In the genomic region with DNA sequence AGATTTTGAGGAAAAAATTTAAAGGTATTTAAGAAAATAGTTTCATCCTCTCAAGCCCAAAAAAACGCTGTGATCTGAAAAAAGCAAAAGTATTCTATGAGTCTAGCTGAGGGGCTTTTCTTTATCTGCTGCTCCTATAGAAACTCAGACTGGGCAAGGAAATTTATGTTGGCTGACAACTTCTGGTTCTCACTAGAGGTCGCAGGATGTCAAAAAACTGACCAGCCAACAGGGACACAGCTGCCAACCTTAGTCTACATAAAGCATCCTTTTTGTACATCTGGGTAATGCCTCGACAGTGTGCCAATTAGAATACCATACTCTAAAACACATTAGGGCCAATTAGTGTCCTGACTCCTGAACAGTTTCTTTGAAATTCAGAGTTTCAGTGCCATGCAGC, we compare ENCODE assay signal across 13 cellular contexts. TPM values are rescaled to one million over a fixed set of nuclear protein-coding genes. Genes with fewer than 3 reads are reported as not detected.
DNase-seq lines count a peak whose midpoint lies in the region; TF ChIP-seq lines count a peak whose summit lies in the region.
"Had no signal": no experiment of that assay in that cellular context is flagged by ENCODE, and none has a peak within 500 bp of the region (broad histone marks: within the 10 kb centered on the region; RNA-seq: fewer than 3 reads in every experiment).

No MANE protein-coding gene starts in this region.

- H3K4me3 Mint-ChIP-seq in activated T-helper 1 cell treated with anti-CD3 and anti-CD28 coated beads, Interleukin-12 subunit alpha, Interleukin-12 subunit beta, Interleukin-2, Interleukin-4 antibody, amounts not matched to agents 30 ng/mL and 10 ng/mL and 1 ng/mL, durations not matched to agents 14 hours and 24 hours and 36 hours = no peak overlapping the region
- H3K4me3 Mint-ChIP-seq: natural killer cell treated with Interleukin-12 subunit alpha and Interleukin-12 subunit beta and Interleukin-15 and Interleukin-18, amount 100 ng/mL, for 72 hours had no signal

- peak; percentile 17; the same call in 1 of the 2 replicates for TF ChIP-seq RAD21 in Ishikawa (IDR thresholded peaks at IDR 0.05; ENCODE audit: low read depth)

- H3K4me1 Mint-ChIP-seq in activated T-helper 1 cell treated with anti-CD3 and anti-CD28 coated beads, Interleukin-12 subunit alpha, Interleukin-12 subunit beta, Interleukin-2, Interleukin-4 antibody, amounts not matched to agents 30 ng/mL and 10 ng/mL and 1 ng/mL, durations not matched to agents 14 hours and 24 hours and 36 hours (ENCODE audit: low read depth) = no peaks in the 10 kb centered on the region

- H3K27ac Mint-ChIP-seq in activated T-helper 1 cell treated with anti-CD3 and anti-CD28 coated beads, Interleukin-12 subunit alpha, Interleukin-12 subunit beta, Interleukin-2, Interleukin-4 antibody, amounts not matched to agents 30 ng/mL and 10 ng/mL and 1 ng/mL, durations not matched to agents 14 hours and 24 hours and 36 hours = no peak overlapping the region
- H3K27ac Mint-ChIP-seq: natural killer cell treated with Interleukin-12 subunit alpha and Interleukin-12 subunit beta and Interleukin-15 and Interleukin-18, amount 100 ng/mL, for 72 hours had no signal

- no peaks in the 10 kb centered on the region for H3K9me3 Mint-ChIP-seq in activated T-helper 1 cell treated with anti-CD3 and anti-CD28 coated beads, Interleukin-12 subunit alpha, Interleukin-12 subunit beta, Interleukin-2, Interleukin-4 antibody, amounts not matched to agents 30 ng/mL and 10 ng/mL and 1 ng/mL, durations not matched to agents 14 hours and 24 hours and 36 hours
- H3K9me3 Mint-ChIP-seq: natural killer cell treated with Interleukin-12 subunit alpha and Interleukin-12 subunit beta and Interleukin-15 and Interleukin-18, amount 100 ng/mL, for 72 hours had no signal

- no peak for TF ChIP-seq EP300 in Ishikawa (IDR thresholded peaks at IDR 0.05; ENCODE audit: borderline replicate concordance)

- H3K36me3 Mint-ChIP-seq in activated T-helper 1 cell treated with anti-CD3 and anti-CD28 coated beads, Interleukin-12 subunit alpha, Interleukin-12 subunit beta, Interleukin-2, Interleukin-4 antibody, amounts not matched to agents 30 ng/mL and 10 ng/mL and 1 ng/mL, durations not matched to agents 14 hours and 24 hours and 36 hours (ENCODE audit: low read depth) = no peaks in the 10 kb centered on the region
- H3K36me3 Mint-ChIP-seq: natural killer cell treated with Interleukin-12 subunit alpha and Interleukin-12 subunit beta and Interleukin-15 and Interleukin-18, amount 100 ng/mL, for 72 hours had no signal

- in situ Hi-C loops in SK-MEL-5 (cut with HindIII; ENCODE audit: low pct_unique_long_range_greater_than_20kb, low sequenced_read_pairs) = no loop called here

- DNase-seq in EL (peak; percentile 17), SK-MEL-5 (ENCODE audit: low read depth, low spot score) (peak; percentile 50), glomerular visceral epithelial cell (ENCODE audit: extremely low spot score) (peak; percentile 20), HK-2 (ENCODE audit: unreplicated experiment) (no peak), mucosa of gallbladder (ENCODE audit: low spot score) (no peak), 8988T (no peak)
- DNase-seq in activated T-helper 1 cell treated with anti-CD3 and anti-CD28 coated beads, Interleukin-12 subunit alpha, Interleukin-12 subunit beta, Interleukin-2, Interleukin-4 antibody, amounts not matched to agents 30 ng/mL and 10 ng/mL and 1 ng/mL, durations not matched to agents 14 hours and 24 hours and 36 hours (ENCODE audit: low spot score) = no peak
- DNase-seq: activated CD4-positive, alpha-beta T cell treated with anti-CD3 and anti-CD28 coated beads, Interleukin-2, amount 50 U/mL, for 1 hour; DND-41; NCI-H1048; T-helper 9 cell had no signal

- intact Hi-C loops in activated T-helper 1 cell treated with anti-CD3 and anti-CD28 coated beads, Interleukin-12 subunit alpha, Interleukin-12 subunit beta, Interleukin-2, Interleukin-4 antibody, amounts not matched to agents 30 ng/mL and 10 ng/mL and 1 ng/mL, durations not matched to agents 14 hours and 24 hours and 36 hours (cut with micrococcal nuclease) = no loop called here

- no peaks in the 10 kb centered on the region for H3K27me3 Mint-ChIP-seq in activated T-helper 1 cell treated with anti-CD3 and anti-CD28 coated beads, Interleukin-12 subunit alpha, Interleukin-12 subunit beta, Interleukin-2, Interleukin-4 antibody, amounts not matched to agents 30 ng/mL and 10 ng/mL and 1 ng/mL, durations not matched to agents 14 hours and 24 hours and 36 hours (ENCODE audit: insufficient read depth)
- H3K27me3 Mint-ChIP-seq: natural killer cell treated with Interleukin-12 subunit alpha and Interleukin-12 subunit beta and Interleukin-15 and Interleukin-18, amount 100 ng/mL, for 72 hours had no signal

TF ChIP-seq in Ishikawa, 13 proteins besides CTCF, POLR2A, EP300 and RAD21:
- TF ChIP-seq CEBPB (IDR thresholded peaks at IDR 0.05) = no peak
- TF ChIP-seq TCF12 (IDR thresholded peaks at IDR 0.05; ENCODE audit: low read depth) = no peak
- TF ChIP-seq, protein P1, sequence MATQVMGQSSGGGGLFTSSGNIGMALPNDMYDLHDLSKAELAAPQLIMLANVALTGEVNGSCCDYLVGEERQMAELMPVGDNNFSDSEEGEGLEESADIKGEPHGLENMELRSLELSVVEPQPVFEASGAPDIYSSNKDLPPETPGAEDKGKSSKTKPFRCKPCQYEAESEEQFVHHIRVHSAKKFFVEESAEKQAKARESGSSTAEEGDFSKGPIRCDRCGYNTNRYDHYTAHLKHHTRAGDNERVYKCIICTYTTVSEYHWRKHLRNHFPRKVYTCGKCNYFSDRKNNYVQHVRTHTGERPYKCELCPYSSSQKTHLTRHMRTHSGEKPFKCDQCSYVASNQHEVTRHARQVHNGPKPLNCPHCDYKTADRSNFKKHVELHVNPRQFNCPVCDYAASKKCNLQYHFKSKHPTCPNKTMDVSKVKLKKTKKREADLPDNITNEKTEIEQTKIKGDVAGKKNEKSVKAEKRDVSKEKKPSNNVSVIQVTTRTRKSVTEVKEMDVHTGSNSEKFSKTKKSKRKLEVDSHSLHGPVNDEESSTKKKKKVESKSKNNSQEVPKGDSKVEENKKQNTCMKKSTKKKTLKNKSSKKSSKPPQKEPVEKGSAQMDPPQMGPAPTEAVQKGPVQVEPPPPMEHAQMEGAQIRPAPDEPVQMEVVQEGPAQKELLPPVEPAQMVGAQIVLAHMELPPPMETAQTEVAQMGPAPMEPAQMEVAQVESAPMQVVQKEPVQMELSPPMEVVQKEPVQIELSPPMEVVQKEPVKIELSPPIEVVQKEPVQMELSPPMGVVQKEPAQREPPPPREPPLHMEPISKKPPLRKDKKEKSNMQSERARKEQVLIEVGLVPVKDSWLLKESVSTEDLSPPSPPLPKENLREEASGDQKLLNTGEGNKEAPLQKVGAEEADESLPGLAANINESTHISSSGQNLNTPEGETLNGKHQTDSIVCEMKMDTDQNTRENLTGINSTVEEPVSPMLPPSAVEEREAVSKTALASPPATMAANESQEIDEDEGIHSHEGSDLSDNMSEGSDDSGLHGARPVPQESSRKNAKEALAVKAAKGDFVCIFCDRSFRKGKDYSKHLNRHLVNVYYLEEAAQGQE (IDR thresholded peaks at IDR 0.05; ENCODE audit: low read depth) = no peak
- no peak for TF ChIP-seq TEAD4 (IDR thresholded peaks at IDR 0.05)
- TF ChIP-seq TAF1 (IDR thresholded peaks at IDR 0.05; ENCODE audit: low read depth) = no peak

RNA-seq across cellular contexts. Expression of a gene that starts 8.8 kb away (rescaled TPM):
- not detected in 2 replicates for total RNA-seq in SK-MEL-5 (2014; rRNA removed; shearing (Covaris generic))
- not detected in 2 replicates for polyA plus RNA-seq in SK-MEL-5 (2015; cell fraction: cytosol; rRNA removed)
- not detected in 2 replicates for polyA plus RNA-seq in SK-MEL-5 (2015; cell fraction: nucleus; rRNA removed)
- 1.2 TPM for total RNA-seq in mucosa of gallbladder
- total RNA-seq in activated T-helper 1 cell treated with anti-CD3 and anti-CD28 coated beads, Interleukin-12 subunit alpha, Interleukin-12 subunit beta, Interleukin-2, Interleukin-4 antibody, amounts not matched to agents 30 ng/mL and 10 ng/mL and 1 ng/mL, durations not matched to agents 14 hours and 24 hours and 36 hours = not detected in 2 replicates

Comparison
In these comparisons a context has a peak if more than half of its experiments do, and no peak if none do; other contexts are left out.
1. DNase-seq: peak in EL (single experiment), SK-MEL-5 (single experiment) and glomerular visceral epithelial cell (single experiment); none in HK-2 (single experiment), mucosa of gallbladder (single experiment), activated T-helper 1 cell treated with anti-CD3 and anti-CD28 coated beads, Interleukin-12 subunit alpha, Interleukin-12 subunit beta, Interleukin-2, Interleukin-4 antibody, amounts not matched to agents 30 ng/mL and 10 ng/mL and 1 ng/mL, durations not matched to agents 14 hours and 24 hours and 36 hours (single experiment) and 8988T (single experiment).